1 cellular context compared by ENCODE assay signal in the genomic region with DNA sequence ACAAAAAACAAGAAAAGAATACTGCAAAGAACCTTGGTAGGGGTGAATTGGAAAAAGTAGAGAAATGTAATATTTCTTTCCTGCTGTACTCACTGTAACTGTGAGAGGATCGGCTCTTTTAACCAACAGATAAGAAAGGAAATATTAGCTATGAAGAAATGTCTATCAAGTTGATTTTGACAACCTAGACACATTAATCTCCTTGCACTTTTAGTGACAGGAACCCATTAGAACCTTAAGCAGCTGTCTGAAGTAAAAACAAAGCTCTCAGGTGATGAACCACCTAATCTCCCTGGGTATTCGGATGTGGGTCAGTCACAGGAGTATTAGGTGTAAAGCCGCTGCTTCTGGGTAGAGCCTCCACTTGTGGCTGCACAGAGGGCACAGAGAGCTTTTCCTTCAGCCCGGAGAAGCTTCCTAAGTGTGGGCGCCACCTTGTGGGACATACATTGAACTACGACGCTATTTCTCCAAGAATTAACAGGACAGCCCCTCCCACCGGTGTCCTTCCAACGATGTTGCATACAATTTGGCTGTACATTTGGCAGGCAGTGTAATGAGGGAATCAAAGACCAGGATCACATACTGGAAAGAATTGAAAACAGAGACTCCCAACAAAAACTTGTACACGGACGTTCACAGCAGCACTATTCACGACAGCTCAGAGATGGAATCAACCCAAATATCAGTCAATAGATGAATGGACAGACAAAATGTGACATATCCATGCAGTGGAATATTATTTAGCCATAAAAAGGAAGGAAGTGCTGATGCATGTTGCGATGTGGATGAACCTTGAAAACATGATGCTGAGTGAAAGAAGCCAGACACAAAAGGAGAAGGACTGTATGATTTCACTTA.
TF ChIP-seq lines count a peak whose summit lies in the region.

No MANE protein-coding gene starts in this region.

TF ChIP-seq in K562, 482 proteins besides CTCF, POLR2A, EP300 and RAD21 (continued from another document and continues in another):
- TF ChIP-seq, protein P1, sequence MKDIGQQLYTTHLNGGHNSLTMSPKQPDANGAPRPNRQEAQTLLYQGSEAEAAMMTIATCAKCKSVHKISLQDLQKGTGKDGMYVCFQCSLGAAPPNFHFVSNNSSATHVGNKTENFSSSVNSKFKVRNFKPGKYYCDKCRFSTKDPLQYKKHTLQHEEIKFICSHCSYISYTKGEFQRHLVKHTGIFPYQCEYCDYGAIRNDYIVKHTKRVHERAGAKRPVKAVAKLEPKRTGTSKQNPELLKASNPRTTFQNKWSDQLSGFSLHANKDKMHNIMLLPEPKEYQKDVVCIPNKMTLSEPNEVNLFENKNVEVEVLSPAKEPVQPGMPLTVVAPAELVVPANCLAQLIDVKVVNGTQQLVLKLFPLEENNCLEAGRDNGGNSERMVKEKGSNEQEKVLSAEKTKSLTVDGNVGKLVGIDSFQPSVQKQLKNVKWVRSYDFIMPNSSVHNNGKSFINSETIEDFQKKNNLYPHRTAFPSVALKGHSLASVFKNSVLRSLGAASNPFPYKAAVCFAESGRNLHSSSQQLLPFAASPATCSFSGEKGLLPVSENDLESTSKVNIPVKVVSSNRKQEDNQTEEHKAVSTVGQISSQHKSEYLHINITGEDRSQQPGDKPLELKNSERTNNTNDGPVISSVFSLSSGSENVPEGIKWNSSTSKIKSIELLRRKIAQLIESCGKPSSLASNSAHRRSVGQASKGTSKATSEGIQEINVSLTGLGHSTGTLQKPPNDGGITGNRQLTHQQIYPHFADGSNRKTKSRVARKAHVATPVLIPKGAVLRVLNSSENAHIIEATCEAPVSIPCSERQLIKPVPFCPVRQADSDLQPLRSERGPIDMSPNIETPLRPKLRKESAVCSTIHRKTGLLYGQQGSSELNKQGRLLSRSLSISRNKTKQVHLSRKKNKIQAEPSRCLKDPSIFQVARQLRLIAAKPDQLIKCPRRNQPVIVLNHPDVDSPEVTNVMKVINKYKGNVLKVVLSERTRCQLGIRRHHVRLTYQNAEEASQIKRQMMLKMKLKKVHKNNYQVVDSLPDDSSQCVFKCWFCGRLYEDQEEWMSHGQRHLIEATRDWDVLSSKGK (CRISPR knock-in tag; IDR thresholded peaks at IDR 0.05) = no peak
- TF ChIP-seq, protein P2, sequence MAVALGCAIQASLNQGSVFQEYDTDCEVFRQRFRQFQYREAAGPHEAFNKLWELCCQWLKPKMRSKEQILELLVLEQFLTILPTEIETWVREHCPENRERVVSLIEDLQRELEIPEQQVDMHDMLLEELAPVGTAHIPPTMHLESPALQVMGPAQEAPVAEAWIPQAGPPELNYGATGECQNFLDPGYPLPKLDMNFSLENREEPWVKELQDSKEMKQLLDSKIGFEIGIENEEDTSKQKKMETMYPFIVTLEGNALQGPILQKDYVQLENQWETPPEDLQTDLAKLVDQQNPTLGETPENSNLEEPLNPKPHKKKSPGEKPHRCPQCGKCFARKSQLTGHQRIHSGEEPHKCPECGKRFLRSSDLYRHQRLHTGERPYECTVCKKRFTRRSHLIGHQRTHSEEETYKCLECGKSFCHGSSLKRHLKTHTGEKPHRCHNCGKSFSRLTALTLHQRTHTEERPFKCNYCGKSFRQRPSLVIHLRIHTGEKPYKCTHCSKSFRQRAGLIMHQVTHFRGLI (CRISPR knock-in tag; IDR thresholded peaks at IDR 0.05) = no peak
- TF ChIP-seq, protein P3, sequence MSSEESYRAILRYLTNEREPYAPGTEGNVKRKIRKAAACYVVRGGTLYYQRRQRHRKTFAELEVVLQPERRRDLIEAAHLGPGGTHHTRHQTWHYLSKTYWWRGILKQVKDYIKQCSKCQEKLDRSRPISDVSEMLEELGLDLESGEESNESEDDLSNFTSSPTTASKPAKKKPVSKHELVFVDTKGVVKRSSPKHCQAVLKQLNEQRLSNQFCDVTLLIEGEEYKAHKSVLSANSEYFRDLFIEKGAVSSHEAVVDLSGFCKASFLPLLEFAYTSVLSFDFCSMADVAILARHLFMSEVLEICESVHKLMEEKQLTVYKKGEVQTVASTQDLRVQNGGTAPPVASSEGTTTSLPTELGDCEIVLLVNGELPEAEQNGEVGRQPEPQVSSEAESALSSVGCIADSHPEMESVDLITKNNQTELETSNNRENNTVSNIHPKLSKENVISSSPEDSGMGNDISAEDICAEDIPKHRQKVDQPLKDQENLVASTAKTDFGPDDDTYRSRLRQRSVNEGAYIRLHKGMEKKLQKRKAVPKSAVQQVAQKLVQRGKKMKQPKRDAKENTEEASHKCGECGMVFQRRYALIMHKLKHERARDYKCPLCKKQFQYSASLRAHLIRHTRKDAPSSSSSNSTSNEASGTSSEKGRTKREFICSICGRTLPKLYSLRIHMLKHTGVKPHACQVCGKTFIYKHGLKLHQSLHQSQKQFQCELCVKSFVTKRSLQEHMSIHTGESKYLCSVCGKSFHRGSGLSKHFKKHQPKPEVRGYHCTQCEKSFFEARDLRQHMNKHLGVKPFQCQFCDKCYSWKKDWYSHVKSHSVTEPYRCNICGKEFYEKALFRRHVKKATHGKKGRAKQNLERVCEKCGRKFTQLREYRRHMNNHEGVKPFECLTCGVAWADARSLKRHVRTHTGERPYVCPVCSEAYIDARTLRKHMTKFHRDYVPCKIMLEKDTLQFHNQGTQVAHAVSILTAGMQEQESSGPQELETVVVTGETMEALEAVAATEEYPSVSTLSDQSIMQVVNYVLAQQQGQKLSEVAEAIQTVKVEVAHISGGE (CRISPR knock-in tag; IDR thresholded peaks at IDR 0.05) = no peak
- TF ChIP-seq GABPB1 (CRISPR knock-in tag; IDR thresholded peaks at IDR 0.05) = no peak
- TF ChIP-seq SLC30A9 (CRISPR knock-in tag; IDR thresholded peaks at IDR 0.05) = no peak
- TF ChIP-seq ADNP (tag; IDR thresholded peaks at IDR 0.05) = no peak
- no peak for TF ChIP-seq YY1 (IDR thresholded peaks at IDR 0.05; ENCODE audit: borderline replicate concordance in 1 of 3, control insufficient read depth in 1 of 3, extremely low read depth in 1 of 3, insufficient read depth in 3 of 3, insufficient read length in 1 of 3, insufficient replicate concordance in 2 of 3, low read depth in 1 of 3, low read length in 2 of 3)
- TF ChIP-seq BHLHE40 (IDR thresholded peaks at IDR 0.05; ENCODE audit: low read length) = no peak
- TF ChIP-seq PHF21A (IDR thresholded peaks at IDR 0.05; ENCODE audit: borderline replicate concordance, low read depth) = no peak
- TF ChIP-seq ELF1 (tag; IDR thresholded peaks at IDR 0.05) = no peak
- TF ChIP-seq, protein P4, sequence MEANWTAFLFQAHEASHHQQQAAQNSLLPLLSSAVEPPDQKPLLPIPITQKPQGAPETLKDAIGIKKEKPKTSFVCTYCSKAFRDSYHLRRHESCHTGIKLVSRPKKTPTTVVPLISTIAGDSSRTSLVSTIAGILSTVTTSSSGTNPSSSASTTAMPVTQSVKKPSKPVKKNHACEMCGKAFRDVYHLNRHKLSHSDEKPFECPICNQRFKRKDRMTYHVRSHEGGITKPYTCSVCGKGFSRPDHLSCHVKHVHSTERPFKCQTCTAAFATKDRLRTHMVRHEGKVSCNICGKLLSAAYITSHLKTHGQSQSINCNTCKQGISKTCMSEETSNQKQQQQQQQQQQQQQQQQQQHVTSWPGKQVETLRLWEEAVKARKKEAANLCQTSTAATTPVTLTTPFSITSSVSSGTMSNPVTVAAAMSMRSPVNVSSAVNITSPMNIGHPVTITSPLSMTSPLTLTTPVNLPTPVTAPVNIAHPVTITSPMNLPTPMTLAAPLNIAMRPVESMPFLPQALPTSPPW (CRISPR knock-in tag; IDR thresholded peaks at IDR 0.05) = peak; percentile 31; the same call in 1 of the 2 replicates
- no peak for TF ChIP-seq ZBTB17 (CRISPR knock-in tag; IDR thresholded peaks at IDR 0.05)
- TF ChIP-seq, protein P5, sequence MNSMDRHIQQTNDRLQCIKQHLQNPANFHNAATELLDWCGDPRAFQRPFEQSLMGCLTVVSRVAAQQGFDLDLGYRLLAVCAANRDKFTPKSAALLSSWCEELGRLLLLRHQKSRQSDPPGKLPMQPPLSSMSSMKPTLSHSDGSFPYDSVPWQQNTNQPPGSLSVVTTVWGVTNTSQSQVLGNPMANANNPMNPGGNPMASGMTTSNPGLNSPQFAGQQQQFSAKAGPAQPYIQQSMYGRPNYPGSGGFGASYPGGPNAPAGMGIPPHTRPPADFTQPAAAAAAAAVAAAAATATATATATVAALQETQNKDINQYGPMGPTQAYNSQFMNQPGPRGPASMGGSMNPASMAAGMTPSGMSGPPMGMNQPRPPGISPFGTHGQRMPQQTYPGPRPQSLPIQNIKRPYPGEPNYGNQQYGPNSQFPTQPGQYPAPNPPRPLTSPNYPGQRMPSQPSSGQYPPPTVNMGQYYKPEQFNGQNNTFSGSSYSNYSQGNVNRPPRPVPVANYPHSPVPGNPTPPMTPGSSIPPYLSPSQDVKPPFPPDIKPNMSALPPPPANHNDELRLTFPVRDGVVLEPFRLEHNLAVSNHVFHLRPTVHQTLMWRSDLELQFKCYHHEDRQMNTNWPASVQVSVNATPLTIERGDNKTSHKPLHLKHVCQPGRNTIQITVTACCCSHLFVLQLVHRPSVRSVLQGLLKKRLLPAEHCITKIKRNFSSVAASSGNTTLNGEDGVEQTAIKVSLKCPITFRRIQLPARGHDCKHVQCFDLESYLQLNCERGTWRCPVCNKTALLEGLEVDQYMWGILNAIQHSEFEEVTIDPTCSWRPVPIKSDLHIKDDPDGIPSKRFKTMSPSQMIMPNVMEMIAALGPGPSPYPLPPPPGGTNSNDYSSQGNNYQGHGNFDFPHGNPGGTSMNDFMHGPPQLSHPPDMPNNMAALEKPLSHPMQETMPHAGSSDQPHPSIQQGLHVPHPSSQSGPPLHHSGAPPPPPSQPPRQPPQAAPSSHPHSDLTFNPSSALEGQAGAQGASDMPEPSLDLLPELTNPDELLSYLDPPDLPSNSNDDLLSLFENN (IDR thresholded peaks at IDR 0.05; ENCODE audit: low read depth in 2 of 2, low read length in 2 of 2) = 0 out of 4 replicates have a peak, but pooled peaks of 1 of the 2 experiments have one; percentile 19
- TF ChIP-seq GTF2F1 (IDR thresholded peaks at IDR 0.05; ENCODE audit: low read depth, low read length) = no peak
- TF ChIP-seq NFIC (IDR thresholded peaks at IDR 0.05) = no peak
- TF ChIP-seq, protein P6, sequence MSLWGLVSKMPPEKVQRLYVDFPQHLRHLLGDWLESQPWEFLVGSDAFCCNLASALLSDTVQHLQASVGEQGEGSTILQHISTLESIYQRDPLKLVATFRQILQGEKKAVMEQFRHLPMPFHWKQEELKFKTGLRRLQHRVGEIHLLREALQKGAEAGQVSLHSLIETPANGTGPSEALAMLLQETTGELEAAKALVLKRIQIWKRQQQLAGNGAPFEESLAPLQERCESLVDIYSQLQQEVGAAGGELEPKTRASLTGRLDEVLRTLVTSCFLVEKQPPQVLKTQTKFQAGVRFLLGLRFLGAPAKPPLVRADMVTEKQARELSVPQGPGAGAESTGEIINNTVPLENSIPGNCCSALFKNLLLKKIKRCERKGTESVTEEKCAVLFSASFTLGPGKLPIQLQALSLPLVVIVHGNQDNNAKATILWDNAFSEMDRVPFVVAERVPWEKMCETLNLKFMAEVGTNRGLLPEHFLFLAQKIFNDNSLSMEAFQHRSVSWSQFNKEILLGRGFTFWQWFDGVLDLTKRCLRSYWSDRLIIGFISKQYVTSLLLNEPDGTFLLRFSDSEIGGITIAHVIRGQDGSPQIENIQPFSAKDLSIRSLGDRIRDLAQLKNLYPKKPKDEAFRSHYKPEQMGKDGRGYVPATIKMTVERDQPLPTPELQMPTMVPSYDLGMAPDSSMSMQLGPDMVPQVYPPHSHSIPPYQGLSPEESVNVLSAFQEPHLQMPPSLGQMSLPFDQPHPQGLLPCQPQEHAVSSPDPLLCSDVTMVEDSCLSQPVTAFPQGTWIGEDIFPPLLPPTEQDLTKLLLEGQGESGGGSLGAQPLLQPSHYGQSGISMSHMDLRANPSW (CRISPR knock-in tag; IDR thresholded peaks at IDR 0.05) = no peak
- TF ChIP-seq SIN3A (IDR thresholded peaks at IDR 0.05; ENCODE audit: borderline replicate concordance in 2 of 2, control insufficient read depth in 1 of 2, low read depth in 2 of 2, low read length in 2 of 2) = no peak
- TF ChIP-seq PRMT5 (CRISPR knock-in tag; IDR thresholded peaks at IDR 0.05) = no peak
- TF ChIP-seq TAL1 (IDR thresholded peaks at IDR 0.05) = no peak
- peak; percentile 9; the same call in 1 of the 2 replicates for TF ChIP-seq RB1 (IDR thresholded peaks at IDR 0.05; ENCODE audit: low read depth)
- peak; percentile 53; the same call in 1 of the 2 replicates for TF ChIP-seq JUND (IDR thresholded peaks at IDR 0.05; ENCODE audit: borderline replicate concordance, low read depth, low read length)
- no peak; the same call in 2 of the 3 replicates for TF ChIP-seq JUND (tag; IDR thresholded peaks at IDR 0.05; ENCODE audit: borderline replicate concordance, low read depth, low read length)
- TF ChIP-seq, protein P7, sequence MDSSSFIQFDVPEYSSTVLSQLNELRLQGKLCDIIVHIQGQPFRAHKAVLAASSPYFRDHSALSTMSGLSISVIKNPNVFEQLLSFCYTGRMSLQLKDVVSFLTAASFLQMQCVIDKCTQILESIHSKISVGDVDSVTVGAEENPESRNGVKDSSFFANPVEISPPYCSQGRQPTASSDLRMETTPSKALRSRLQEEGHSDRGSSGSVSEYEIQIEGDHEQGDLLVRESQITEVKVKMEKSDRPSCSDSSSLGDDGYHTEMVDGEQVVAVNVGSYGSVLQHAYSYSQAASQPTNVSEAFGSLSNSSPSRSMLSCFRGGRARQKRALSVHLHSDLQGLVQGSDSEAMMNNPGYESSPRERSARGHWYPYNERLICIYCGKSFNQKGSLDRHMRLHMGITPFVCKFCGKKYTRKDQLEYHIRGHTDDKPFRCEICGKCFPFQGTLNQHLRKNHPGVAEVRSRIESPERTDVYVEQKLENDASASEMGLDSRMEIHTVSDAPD (CRISPR knock-in tag; IDR thresholded peaks at IDR 0.05) = no peak
- TF ChIP-seq, protein P8, sequence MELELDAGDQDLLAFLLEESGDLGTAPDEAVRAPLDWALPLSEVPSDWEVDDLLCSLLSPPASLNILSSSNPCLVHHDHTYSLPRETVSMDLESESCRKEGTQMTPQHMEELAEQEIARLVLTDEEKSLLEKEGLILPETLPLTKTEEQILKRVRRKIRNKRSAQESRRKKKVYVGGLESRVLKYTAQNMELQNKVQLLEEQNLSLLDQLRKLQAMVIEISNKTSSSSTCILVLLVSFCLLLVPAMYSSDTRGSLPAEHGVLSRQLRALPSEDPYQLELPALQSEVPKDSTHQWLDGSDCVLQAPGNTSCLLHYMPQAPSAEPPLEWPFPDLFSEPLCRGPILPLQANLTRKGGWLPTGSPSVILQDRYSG (tag; conservative IDR thresholded peaks at IDR 0.05; ENCODE audit: low read depth) = no peak
- no peak for TF ChIP-seq HMG20B (CRISPR knock-in tag; IDR thresholded peaks at IDR 0.05)
- TF ChIP-seq CBX8 (IDR thresholded peaks at IDR 0.05; ENCODE audit: borderline replicate concordance, extremely low read depth, low read depth, low read length, poor library complexity, severe bottlenecking) = no peak
- TF ChIP-seq MTA1 (IDR thresholded peaks at IDR 0.05; ENCODE audit: borderline replicate concordance) = no peak
- TF ChIP-seq SMC3 (conservative IDR thresholded peaks at IDR 0.05; ENCODE audit: insufficient read depth, low read depth, low read length) = peak; percentile 90
- TF ChIP-seq MTA3 (IDR thresholded peaks at IDR 0.05; ENCODE audit: borderline replicate concordance) = 0 out of 2 replicates have a peak, but pooled peaks have one; percentile 21
- TF ChIP-seq EHMT2 (IDR thresholded peaks at IDR 0.05) = no peak
- no peak for TF ChIP-seq ZEB2 (IDR thresholded peaks at IDR 0.05)
- no peak for TF ChIP-seq SMARCC2 (IDR thresholded peaks at IDR 0.05; ENCODE audit: low read depth)
- no peak for TF ChIP-seq HNRNPLL (IDR thresholded peaks at IDR 0.05; ENCODE audit: low read depth, low read length, poor library complexity, severe bottlenecking)
- TF ChIP-seq XRCC5 (IDR thresholded peaks at IDR 0.05; ENCODE audit: low read depth, low read length) = 0 out of 2 replicates have a peak, but pooled peaks have one; percentile 35
